In genomic region chr3:97658670-97659285, GRCh38 we compare ENCODE assay signal across 9 cellular contexts.
DNase-seq lines count a peak whose midpoint lies in the region; TF ChIP-seq lines count a peak whose summit lies in the region.
"Had no signal": no experiment of that assay in that cellular context is flagged by ENCODE, and none has a peak within 500 bp of the region (broad histone marks: within the 10 kb centered on the region; RNA-seq: fewer than 3 reads in every experiment).

No MANE protein-coding gene starts in this region.

- H3K4me1 Mint-ChIP-seq in glutamatergic neuron (ENCODE audit: low read depth, unreplicated experiment) = peaks cover 5% of the 10 kb centered on the region
- H3K4me1 Mint-ChIP-seq in activated T-helper 1 cell treated with anti-CD3 and anti-CD28 coated beads, Interleukin-12 subunit alpha, Interleukin-12 subunit beta, Interleukin-2, Interleukin-4 antibody, amounts not matched to agents 30 ng/mL and 10 ng/mL and 1 ng/mL, durations not matched to agents 14 hours and 24 hours and 36 hours (ENCODE audit: low read depth) = no peaks in the 10 kb centered on the region
- H3K4me1 Mint-ChIP-seq: B cell had no signal

- no peaks in the 10 kb centered on the region for H3K27me3 Mint-ChIP-seq in glutamatergic neuron (ENCODE audit: unreplicated experiment)
- H3K27me3 Mint-ChIP-seq in activated T-helper 1 cell treated with anti-CD3 and anti-CD28 coated beads, Interleukin-12 subunit alpha, Interleukin-12 subunit beta, Interleukin-2, Interleukin-4 antibody, amounts not matched to agents 30 ng/mL and 10 ng/mL and 1 ng/mL, durations not matched to agents 14 hours and 24 hours and 36 hours (ENCODE audit: insufficient read depth) = peaks cover 2% of the 10 kb centered on the region
- H3K27me3 Mint-ChIP-seq: B cell had no signal

- no peaks in the 10 kb centered on the region for H3K36me3 Mint-ChIP-seq in glutamatergic neuron (ENCODE audit: unreplicated experiment)
- no peaks in the 10 kb centered on the region for H3K36me3 Mint-ChIP-seq in activated T-helper 1 cell treated with anti-CD3 and anti-CD28 coated beads, Interleukin-12 subunit alpha, Interleukin-12 subunit beta, Interleukin-2, Interleukin-4 antibody, amounts not matched to agents 30 ng/mL and 10 ng/mL and 1 ng/mL, durations not matched to agents 14 hours and 24 hours and 36 hours (ENCODE audit: low read depth)

- no peaks in the 10 kb centered on the region for H3K9me3 Mint-ChIP-seq in glutamatergic neuron (ENCODE audit: unreplicated experiment)
- no peaks in the 10 kb centered on the region for H3K9me3 Mint-ChIP-seq in activated T-helper 1 cell treated with anti-CD3 and anti-CD28 coated beads, Interleukin-12 subunit alpha, Interleukin-12 subunit beta, Interleukin-2, Interleukin-4 antibody, amounts not matched to agents 30 ng/mL and 10 ng/mL and 1 ng/mL, durations not matched to agents 14 hours and 24 hours and 36 hours

- TF ChIP-seq CTCF in glutamatergic neuron (IDR thresholded peaks at IDR 0.05; ENCODE audit: partially characterized antibody, unreplicated experiment) = peak; percentile 78

- intact Hi-C loops in activated T-helper 1 cell treated with anti-CD3 and anti-CD28 coated beads, Interleukin-12 subunit alpha, Interleukin-12 subunit beta, Interleukin-2, Interleukin-4 antibody, amounts not matched to agents 30 ng/mL and 10 ng/mL and 1 ng/mL, durations not matched to agents 14 hours and 24 hours and 36 hours (cut with micrococcal nuclease) = loop anchor here (5.0 kb wide), 1 partner anchor 796 kb away; no protein-coding TSS in a partner anchor

- no peak overlapping the region for H3K27ac Mint-ChIP-seq in glutamatergic neuron (ENCODE audit: unreplicated experiment)
- no peak overlapping the region for H3K27ac Mint-ChIP-seq in activated T-helper 1 cell treated with anti-CD3 and anti-CD28 coated beads, Interleukin-12 subunit alpha, Interleukin-12 subunit beta, Interleukin-2, Interleukin-4 antibody, amounts not matched to agents 30 ng/mL and 10 ng/mL and 1 ng/mL, durations not matched to agents 14 hours and 24 hours and 36 hours
- H3K27ac Mint-ChIP-seq: B cell had no signal

- DNase-seq in NCI-H1417 (lab: John Stamatoyannopoulos, UW) (peak; percentile 40 to 78 (median 51)), NCI-H1417 treated with DMSO at 0.1 percent for 48 hours (lab: John Stamatoyannopoulos, UW) (no peak), NAMALWA (ENCODE audit: low spot score) (peak; percentile 57), SKM-1 treated with dmso at 0.1 percent for 144 hours (lab: John Stamatoyannopoulos, UW; ENCODE audit: unreplicated experiment) (peak; percentile 34), glutamatergic neuron (no peak), islet precursor cell (no peak), MV-4-11 (lab: John Stamatoyannopoulos, UW) (no peak)
- no peak for DNase-seq in activated T-helper 1 cell treated with anti-CD3 and anti-CD28 coated beads, Interleukin-12 subunit alpha, Interleukin-12 subunit beta, Interleukin-2, Interleukin-4 antibody, amounts not matched to agents 30 ng/mL and 10 ng/mL and 1 ng/mL, durations not matched to agents 14 hours and 24 hours and 36 hours (ENCODE audit: low spot score)

- no peak overlapping the region for H3K4me3 Mint-ChIP-seq in glutamatergic neuron (ENCODE audit: unreplicated experiment)
- H3K4me3 Mint-ChIP-seq in activated T-helper 1 cell treated with anti-CD3 and anti-CD28 coated beads, Interleukin-12 subunit alpha, Interleukin-12 subunit beta, Interleukin-2, Interleukin-4 antibody, amounts not matched to agents 30 ng/mL and 10 ng/mL and 1 ng/mL, durations not matched to agents 14 hours and 24 hours and 36 hours = no peak overlapping the region
- H3K4me3 Mint-ChIP-seq: B cell had no signal

Comparison
In these comparisons a context has a peak if more than half of its experiments do, and no peak if none do; other contexts are left out.
1. DNase-seq: peak in NCI-H1417 (3 of 3), NAMALWA (single experiment) and SKM-1 treated with dmso at 0.1 percent for 144 hours (single experiment); none in NCI-H1417 treated with DMSO at 0.1 percent for 48 hours (single experiment), glutamatergic neuron (single experiment), islet precursor cell (single experiment), activated T-helper 1 cell treated with anti-CD3 and anti-CD28 coated beads, Interleukin-12 subunit alpha, Interleukin-12 subunit beta, Interleukin-2, Interleukin-4 antibody, amounts not matched to agents 30 ng/mL and 10 ng/mL and 1 ng/mL, durations not matched to agents 14 hours and 24 hours and 36 hours (single experiment) and MV-4-11 (single experiment).